Comparison of ENCODE assay signal across 8 cellular contexts in genomic region chr20:59948828-59949720, GRCh38. TPM values are rescaled to one million over a fixed set of nuclear protein-coding genes. Genes with fewer than 3 reads are reported as not detected.
DNase-seq lines count a peak whose midpoint lies in the region; ATAC-seq and TF ChIP-seq lines count a peak whose summit lies in the region.

No MANE protein-coding gene starts in this region.

- peaks cover 24% of the 10 kb centered on the region for H3K36me3 Mint-ChIP-seq in activated B cell treated with CpG ODN at 0.5 μM for 24 hours (ENCODE audit: low read depth)

- intact Hi-C loops in activated B cell treated with CpG ODN at 0.5 μM for 24 hours (cut with micrococcal nuclease) = loop anchor here (1.0 to 5.0 kb wide), 3 partner anchors 9 to 1938 kb away; partner anchors contain the start of genes FAM217B and PPP1R3D

- TF ChIP-seq CTCF in activated B cell treated with CpG ODN at 0.5 μM for 24 hours (IDR thresholded peaks at IDR 0.05) = peak; percentile 79

- H3K4me1 Mint-ChIP-seq in activated B cell treated with CpG ODN at 0.5 μM for 24 hours = peaks cover 13% of the 10 kb centered on the region

- peak; percentile 60 for DNase-seq in NCI-H1092 treated with DMSO at 0.1 percent for 48 hours (lab: John Stamatoyannopoulos, UW)
- no peak for DNase-seq in NCI-H1092 (lab: John Stamatoyannopoulos, UW)
- DNase-seq in NCI-H1930 (lab: John Stamatoyannopoulos, UW) = peak; percentile 21 to 24
- no peak for DNase-seq in activated B cell treated with CpG ODN at 0.5 μM for 24 hours
- DNase-seq in fibroblast of the conjunctiva (ENCODE audit: low read depth) = peak; percentile 53
- peak; percentile 47 for DNase-seq in retina

- H3K27ac Mint-ChIP-seq in activated B cell treated with CpG ODN at 0.5 μM for 24 hours = peak overlapping the region; percentile 83

- H3K9me3 Mint-ChIP-seq in activated B cell treated with CpG ODN at 0.5 μM for 24 hours = no peaks in the 10 kb centered on the region

- H3K27me3 Mint-ChIP-seq in activated B cell treated with CpG ODN at 0.5 μM for 24 hours = no peaks in the 10 kb centered on the region

- peak overlapping the region; percentile 20 for H3K4me3 Mint-ChIP-seq in activated B cell treated with CpG ODN at 0.5 μM for 24 hours

- peak; percentile 67 for ATAC-seq in GM21423 (IDR thresholded peaks at IDR 0.05; ENCODE audit: unreplicated experiment)
- peak; percentile 37 for ATAC-seq in activated B cell treated with CpG ODN at 0.5 μM for 24 hours (ENCODE audit: low read depth)
- ATAC-seq in HG02973 (IDR thresholded peaks at IDR 0.05; ENCODE audit: unreplicated experiment) = no peak

- CTCF ChIA-PET in activated B cell treated with CpG ODN at 0.5 μM for 24 hours (lab: Charles Lee) = interaction anchor here (0.6 to 2.7 kb wide), 8 partner anchors 8 to 1947 kb away, joined by 3 to 15 read pairs (median 4); partner anchors contain the start of genes FAM217B, PPP1R3D and SYCP2

- POLR2A ChIA-PET in activated B cell treated with CpG ODN at 0.5 μM for 24 hours (lab: Charles Lee) = interaction anchor here (0.7 to 1.8 kb wide), 2 partner anchors 9 to 313 kb away, joined by 3 to 7 read pairs; partner anchors contain the start of genes FAM217B and PPP1R3D

RNA-seq across cellular contexts. Expression of gene FAM217B, which starts 8.9 kb away (rescaled TPM):
- total RNA-seq in activated B cell treated with CpG ODN at 0.5 μM for 24 hours = 15.1 and 18.9 TPM in 2 replicates

RNA-seq across cellular contexts. Expression of gene PPP1R3D, which starts 9.0 kb away (rescaled TPM):
- 7.1 and 7.5 TPM in 2 replicates for total RNA-seq in activated B cell treated with CpG ODN at 0.5 μM for 24 hours

RNA-seq across cellular contexts. Expression of gene CDH26, which starts 9.1 kb away (rescaled TPM):
- total RNA-seq in activated B cell treated with CpG ODN at 0.5 μM for 24 hours = 1.4 and 1.6 TPM in 2 replicates

RNA-seq across cellular contexts. Expression of gene SYCP2, which starts 15.6 kb away (rescaled TPM):
- 1.3 and 2.1 TPM in 2 replicates for total RNA-seq in activated B cell treated with CpG ODN at 0.5 μM for 24 hours

Comparison
In these comparisons a context has a peak if more than half of its experiments do, and no peak if none do; other contexts are left out.
1. DNase-seq: peak in NCI-H1092 treated with DMSO at 0.1 percent for 48 hours (single experiment), NCI-H1930 (2 of 2), fibroblast of the conjunctiva (single experiment) and retina (single experiment); none in NCI-H1092 (single experiment) and activated B cell treated with CpG ODN at 0.5 μM for 24 hours (single experiment).